In genomic region chr9:33794560-33794959, GRCh38 we compare ENCODE assay signal across 1 cellular context.
A peak's percentile ranks its signal among the peaks of the same experiment; 100 is the strongest.
TF ChIP-seq lines count a peak whose summit lies in the region.

No MANE protein-coding gene starts in this region.

TF ChIP-seq in neural cell, 6 proteins besides CTCF, POLR2A, EP300 and RAD21:
- TF ChIP-seq TAF1 (IDR thresholded peaks at IDR 0.05; ENCODE audit: low read depth), result no peak
- TF ChIP-seq, protein P1, sequence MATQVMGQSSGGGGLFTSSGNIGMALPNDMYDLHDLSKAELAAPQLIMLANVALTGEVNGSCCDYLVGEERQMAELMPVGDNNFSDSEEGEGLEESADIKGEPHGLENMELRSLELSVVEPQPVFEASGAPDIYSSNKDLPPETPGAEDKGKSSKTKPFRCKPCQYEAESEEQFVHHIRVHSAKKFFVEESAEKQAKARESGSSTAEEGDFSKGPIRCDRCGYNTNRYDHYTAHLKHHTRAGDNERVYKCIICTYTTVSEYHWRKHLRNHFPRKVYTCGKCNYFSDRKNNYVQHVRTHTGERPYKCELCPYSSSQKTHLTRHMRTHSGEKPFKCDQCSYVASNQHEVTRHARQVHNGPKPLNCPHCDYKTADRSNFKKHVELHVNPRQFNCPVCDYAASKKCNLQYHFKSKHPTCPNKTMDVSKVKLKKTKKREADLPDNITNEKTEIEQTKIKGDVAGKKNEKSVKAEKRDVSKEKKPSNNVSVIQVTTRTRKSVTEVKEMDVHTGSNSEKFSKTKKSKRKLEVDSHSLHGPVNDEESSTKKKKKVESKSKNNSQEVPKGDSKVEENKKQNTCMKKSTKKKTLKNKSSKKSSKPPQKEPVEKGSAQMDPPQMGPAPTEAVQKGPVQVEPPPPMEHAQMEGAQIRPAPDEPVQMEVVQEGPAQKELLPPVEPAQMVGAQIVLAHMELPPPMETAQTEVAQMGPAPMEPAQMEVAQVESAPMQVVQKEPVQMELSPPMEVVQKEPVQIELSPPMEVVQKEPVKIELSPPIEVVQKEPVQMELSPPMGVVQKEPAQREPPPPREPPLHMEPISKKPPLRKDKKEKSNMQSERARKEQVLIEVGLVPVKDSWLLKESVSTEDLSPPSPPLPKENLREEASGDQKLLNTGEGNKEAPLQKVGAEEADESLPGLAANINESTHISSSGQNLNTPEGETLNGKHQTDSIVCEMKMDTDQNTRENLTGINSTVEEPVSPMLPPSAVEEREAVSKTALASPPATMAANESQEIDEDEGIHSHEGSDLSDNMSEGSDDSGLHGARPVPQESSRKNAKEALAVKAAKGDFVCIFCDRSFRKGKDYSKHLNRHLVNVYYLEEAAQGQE (IDR thresholded peaks at IDR 0.05; ENCODE audit: borderline replicate concordance), result peak; percentile 83
- TF ChIP-seq SMC3 (conservative IDR thresholded peaks at IDR 0.05; ENCODE audit: poor library complexity), result no peak
- TF ChIP-seq EZH2 (IDR thresholded peaks at IDR 0.05; ENCODE audit: borderline replicate concordance, insufficient read depth, low read length, poor library complexity, severe bottlenecking), result no peak
- peak; percentile 65 for TF ChIP-seq MXI1 (conservative IDR thresholded peaks at IDR 0.05; ENCODE audit: poor library complexity, severe bottlenecking)
- peak; percentile 70 for TF ChIP-seq POLR2AphosphoS5 (IDR thresholded peaks at IDR 0.05)
